In the genomic region with DNA sequence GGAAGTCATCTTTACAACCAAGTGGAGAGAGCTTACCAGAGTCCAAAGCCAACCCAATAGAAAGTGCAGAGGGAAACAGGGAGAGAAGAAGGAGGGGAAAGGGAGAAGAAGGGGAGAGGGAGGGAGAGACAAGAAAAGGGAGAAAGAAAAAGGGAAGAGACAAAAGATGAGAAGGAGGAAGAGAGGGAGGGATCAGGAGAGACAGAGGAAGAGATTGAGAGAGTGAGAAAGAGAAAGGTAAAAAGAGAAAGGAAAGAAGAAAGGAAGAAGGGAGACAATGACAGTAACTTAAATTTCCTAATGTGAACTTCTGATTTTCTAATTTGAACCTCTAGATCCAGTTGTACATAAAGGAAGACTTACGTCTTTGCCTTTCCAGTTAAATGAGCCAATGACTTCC, we compare ENCODE assay signal across 8 cellular contexts. TPM values are rescaled to one million over a fixed set of nuclear protein-coding genes. Genes with fewer than 3 reads are reported as not detected.
"Had no signal": no experiment of that assay in that cellular context is flagged by ENCODE, and none has a peak within 500 bp of the region (broad histone marks: within the 10 kb centered on the region; RNA-seq: fewer than 3 reads in every experiment).

No MANE protein-coding gene starts in this region.

- H3K4me3 Mint-ChIP-seq: IgD-negative memory B cell had no signal

- H3K4me3 ChIP-seq: K562 had no signal

- DNase-seq: IMR-90, KBM-7, KG1 had no signal

- H3K27ac ChIP-seq: HL-60 had no signal

- H3K27me3 Mint-ChIP-seq: IgD-negative memory B cell had no signal

- H3K4me1 Mint-ChIP-seq: IgD-negative memory B cell had no signal

- H3K27ac Mint-ChIP-seq: IgD-negative memory B cell had no signal

- ATAC-seq: HepG2, K562 had no signal

- H3K36me3 Mint-ChIP-seq: IgD-negative memory B cell had no signal

RNA-seq across cellular contexts. Expression of a gene that starts 20.7 kb away (rescaled TPM):
- total RNA-seq: HepG2, HT-29 had no signal
